Comparison of ENCODE assay signal across 10 cellular contexts in the genomic region with DNA sequence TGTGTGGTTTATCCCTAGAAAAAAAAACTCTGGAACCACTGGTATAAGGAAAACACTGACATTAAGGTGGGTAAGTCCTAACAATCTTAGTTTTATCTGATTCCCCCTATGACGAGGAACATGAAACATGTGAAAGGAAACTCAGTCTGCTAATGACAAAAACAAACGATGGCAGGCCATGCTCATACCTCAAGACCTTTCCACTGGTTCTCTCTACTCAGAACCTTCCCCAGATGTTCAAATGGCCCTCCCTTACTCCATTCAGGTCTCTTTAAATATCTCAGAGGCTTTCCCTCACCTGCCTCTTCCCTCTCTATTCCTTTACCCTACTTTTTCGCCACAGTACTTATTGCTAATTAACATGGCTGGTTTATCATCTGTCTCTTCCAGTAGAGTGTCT. TPM values are rescaled to one million over a fixed set of nuclear protein-coding genes. Genes with fewer than 3 reads are reported as not detected.
DNase-seq lines count a peak whose midpoint lies in the region; ATAC-seq and TF ChIP-seq lines count a peak whose summit lies in the region.
"Had no signal": no experiment of that assay in that cellular context is flagged by ENCODE, and none has a peak within 500 bp of the region (broad histone marks: within the 10 kb centered on the region; RNA-seq: fewer than 3 reads in every experiment).

No MANE protein-coding gene starts in this region.

- H4K20me1 ChIP-seq in BLaER1 = peaks cover 6% of the 10 kb centered on the region; the same call in 1 of the 2 replicates

- ATAC-seq in activated CD8-positive, alpha-beta T cell treated with anti-CD3 and anti-CD28 coated beads, Interleukin-2, amount 10 ng/mL, durations not matched to agents 7 days and 5 days = no peak
- no peak for ATAC-seq in GM18907 (IDR thresholded peaks at IDR 0.05; ENCODE audit: unreplicated experiment)

- DNase-seq in GM20000 (ENCODE audit: low spot score) (peak; percentile 52), SW 1271 (lab: John Stamatoyannopoulos, UW) (no peak), cerebellum (ENCODE audit: low spot score) (no peak)
- DNase-seq in activated CD8-positive, alpha-beta T cell treated with anti-CD3 and anti-CD28 coated beads, Interleukin-2, amount 10 ng/mL, durations not matched to agents 7 days and 5 days = no peak
- DNase-seq in effector memory CD4-positive, alpha-beta T cell = no peak
- DNase-seq: activated gamma-delta T cell treated with Interleukin-2 at 50 U/mL for 16 hours, DMS53 had no signal

- POLR2A ChIA-PET in activated CD8-positive, alpha-beta T cell treated with anti-CD3 and anti-CD28 coated beads, Interleukin-2, amount 10 ng/mL, durations not matched to agents 7 days and 5 days (lab: Charles Lee) = no interaction called here

- no peak for TF ChIP-seq CTCF in GM20000 (IDR thresholded peaks at IDR 0.05; ENCODE audit: extremely low read depth, missing control alignments)

- no peaks in the 10 kb centered on the region for H3K27me3 Mint-ChIP-seq in activated CD8-positive, alpha-beta T cell treated with anti-CD3 and anti-CD28 coated beads, Interleukin-2, amount 10 ng/mL, durations not matched to agents 7 days and 5 days (ENCODE audit: low read depth)

- H3K4me1 Mint-ChIP-seq in activated CD8-positive, alpha-beta T cell treated with anti-CD3 and anti-CD28 coated beads, Interleukin-2, amount 10 ng/mL, durations not matched to agents 7 days and 5 days (ENCODE audit: low read depth) = peaks cover 47% of the 10 kb centered on the region

- H3K4me2 ChIP-seq in BLaER1 = peak overlapping the region; percentile 74

- peak overlapping the region; percentile 98 for H3K4me3 ChIP-seq in BLaER1
- peak overlapping the region; percentile 81 to 95 for H3K4me3 ChIP-seq in muscle layer of duodenum (ENCODE audit: low read depth in 1 of 2, low read length in 2 of 2)
- H3K4me3 ChIP-seq in effector memory CD4-positive, alpha-beta T cell (ENCODE audit: insufficient read depth, low read depth, low read length, poor library complexity, severe bottlenecking) = no peak overlapping the region

- H3K9me3 ChIP-seq in BLaER1 = peaks cover 3% of the 10 kb centered on the region; the same call in 1 of the 2 replicates
- no peaks in the 10 kb centered on the region for H3K9me3 ChIP-seq in muscle layer of duodenum (ENCODE audit: control insufficient read depth in 1 of 2, low read length in 2 of 2)
- no peaks in the 10 kb centered on the region for H3K9me3 ChIP-seq in effector memory CD4-positive, alpha-beta T cell (ENCODE audit: control insufficient read depth, low read length)

- peak overlapping the region; percentile 98; the same call in 1 of the 2 replicates for H3K9ac ChIP-seq in BLaER1

- no peak overlapping the region for H3K27ac ChIP-seq in BLaER1
- H3K27ac ChIP-seq in muscle layer of duodenum (ENCODE audit: low read length) = peak overlapping the region; percentile 91
- no peak overlapping the region for H3K27ac ChIP-seq in effector memory CD4-positive, alpha-beta T cell (ENCODE audit: insufficient read depth, low read length, poor library complexity, severe bottlenecking)

- H3K9me3 Mint-ChIP-seq in activated CD8-positive, alpha-beta T cell treated with anti-CD3 and anti-CD28 coated beads, Interleukin-2, amount 10 ng/mL, durations not matched to agents 7 days and 5 days (ENCODE audit: insufficient read depth) = no peaks in the 10 kb centered on the region

- peak overlapping the region; percentile 5 for H3K27ac Mint-ChIP-seq in activated CD8-positive, alpha-beta T cell treated with anti-CD3 and anti-CD28 coated beads, Interleukin-2, amount 10 ng/mL, durations not matched to agents 7 days and 5 days

- H3K36me3 ChIP-seq in BLaER1 = peaks cover 23% of the 10 kb centered on the region; the same call in 1 of the 2 replicates
- H3K36me3 ChIP-seq in muscle layer of duodenum (ENCODE audit: control insufficient read depth in 1 of 2, insufficient read depth in 2 of 2, low read length in 2 of 2) = no peaks in the 10 kb centered on the region
- H3K36me3 ChIP-seq in effector memory CD4-positive, alpha-beta T cell (ENCODE audit: control insufficient read depth, insufficient read depth, low read length) = no peaks in the 10 kb centered on the region

- H3K27me3 ChIP-seq in BLaER1 (no peaks in the 10 kb centered on the region), muscle layer of duodenum (ENCODE audit: low read depth, low read length) (no peaks in the 10 kb centered on the region)
- H3K27me3 ChIP-seq in effector memory CD4-positive, alpha-beta T cell (replicated peaks; ENCODE audit: control insufficient read depth, insufficient read depth, low read length, poor library complexity, severe bottlenecking) = no peaks in the 10 kb centered on the region

- CTCF ChIA-PET in activated CD8-positive, alpha-beta T cell treated with anti-CD3 and anti-CD28 coated beads, Interleukin-2, amount 10 ng/mL, durations not matched to agents 7 days and 5 days (lab: Charles Lee) = interaction anchor here (1.2 kb wide), 1 partner anchor 20 kb away, joined by 3 read pairs; no protein-coding TSS in a partner anchor

- H3K4me3 Mint-ChIP-seq in activated CD8-positive, alpha-beta T cell treated with anti-CD3 and anti-CD28 coated beads, Interleukin-2, amount 10 ng/mL, durations not matched to agents 7 days and 5 days = peak overlapping the region; percentile 96

- H3K36me3 Mint-ChIP-seq in activated CD8-positive, alpha-beta T cell treated with anti-CD3 and anti-CD28 coated beads, Interleukin-2, amount 10 ng/mL, durations not matched to agents 7 days and 5 days (ENCODE audit: low read depth) = peaks cover 28% of the 10 kb centered on the region

- peaks cover 59% of the 10 kb centered on the region for H3K4me1 ChIP-seq in BLaER1
- H3K4me1 ChIP-seq in muscle layer of duodenum (ENCODE audit: control insufficient read depth in 1 of 2, insufficient read depth in 2 of 2, low read length in 2 of 2) = peaks cover 0 to 9% of the 10 kb centered on the region in 2 donors
- H3K4me1 ChIP-seq in effector memory CD4-positive, alpha-beta T cell (ENCODE audit: control insufficient read depth, insufficient read depth, low read length, poor library complexity, severe bottlenecking) = peaks cover 7% of the 10 kb centered on the region

RNA-seq across cellular contexts. Expression of gene TUBGCP3, which starts 1.6 kb away (rescaled TPM):
- 10 to 100 TPM; 57.4 to 66.5 TPM for total RNA-seq in activated CD8-positive, alpha-beta T cell treated with anti-CD3 and anti-CD28 coated beads, Interleukin-2, amount 10 ng/mL, durations not matched to agents 7 days and 5 days
- 45.8 TPM for total RNA-seq in cerebellum
